In the genomic region with DNA sequence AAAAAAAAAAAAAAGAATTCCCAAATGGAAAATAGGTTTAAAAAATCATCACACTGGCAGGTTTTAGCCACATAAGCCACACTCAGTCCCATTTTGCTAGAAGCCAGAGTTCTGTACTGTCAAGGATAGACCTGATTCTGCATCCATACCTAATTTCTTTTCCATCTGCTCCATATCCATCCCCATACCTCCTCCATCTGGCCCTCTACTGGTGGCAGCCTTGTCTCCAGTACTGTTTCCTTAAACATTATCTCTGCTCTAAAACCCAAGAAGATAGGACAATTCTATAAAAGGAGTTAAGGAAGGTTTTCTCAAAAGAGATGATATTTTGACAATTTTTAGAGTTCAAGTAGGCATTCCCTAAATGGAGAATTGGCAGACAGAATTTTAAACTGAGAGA, we compare ENCODE assay signal across 18 cellular contexts. TPM values are rescaled to one million over a fixed set of nuclear protein-coding genes. Genes with fewer than 3 reads are reported as not detected.
A peak's percentile ranks its signal among the peaks of the same experiment; 100 is the strongest.
DNase-seq lines count a peak whose midpoint lies in the region; ATAC-seq and TF ChIP-seq lines count a peak whose summit lies in the region.
"Had no signal": no experiment of that assay in that cellular context is flagged by ENCODE, and none has a peak within 500 bp of the region (broad histone marks: within the 10 kb centered on the region; RNA-seq: fewer than 3 reads in every experiment).

No MANE protein-coding gene starts in this region.

- no peak overlapping the region for H3K27ac ChIP-seq in A673 (ENCODE audit: low read depth, low read length, poor library complexity, severe bottlenecking)
- H3K27ac ChIP-seq in RWPE2 (ENCODE audit: poor library complexity, severe bottlenecking): no peak overlapping the region
- H3K27ac ChIP-seq in left ventricle myocardium inferior (replicated peaks): no peak overlapping the region
- H3K27ac ChIP-seq: esophagus muscularis mucosa, pancreas had no signal

- BruUV-seq in A673 (replicated peaks; lab: Mats Ljungman, UMichigan): no TSS peak

- no peak overlapping the region for H3K4me3 Mint-ChIP-seq in T-helper 2 cell treated with Interferon-gamma antibody and Interleukin-4, amounts not matched to agents 5 μg/mL and 100 μg/mL, for 36 hours
- H3K4me3 Mint-ChIP-seq: B cell had no signal

- peak; percentile 38; the same call in 1 of the 2 replicates for TF ChIP-seq CTCF in A673 (conservative IDR thresholded peaks at IDR 0.05; ENCODE audit: low read depth, low read length)
- peak; percentile 31 for TF ChIP-seq CTCF in RWPE2 (IDR thresholded peaks at IDR 0.05; ENCODE audit: poor library complexity, severe bottlenecking)
- TF ChIP-seq CTCF in fibroblast of mammary gland (conservative IDR thresholded peaks at IDR 0.05; ENCODE audit: control insufficient read depth, insufficient read depth, low read depth, low read length): peak; percentile 30
- TF ChIP-seq CTCF in left ventricle myocardium inferior (IDR thresholded peaks at IDR 0.05; ENCODE audit: borderline replicate concordance): no peak

- intact Hi-C loops in A673 (cut with micrococcal nuclease; ENCODE audit: unreplicated experiment): no loop called here
- intact Hi-C loops in left ventricle myocardium inferior (cut with micrococcal nuclease): no loop called here

- no peaks in the 10 kb centered on the region for H3K27me3 ChIP-seq in A673 (replicated peaks; ENCODE audit: insufficient read depth, low read depth, low read length, poor library complexity)
- H3K27me3 ChIP-seq in RWPE2 (ENCODE audit: insufficient read depth, poor library complexity, severe bottlenecking): peaks cover 9% of the 10 kb centered on the region
- H3K27me3 ChIP-seq in left ventricle myocardium inferior (ENCODE audit: low read depth): peaks cover 9% of the 10 kb centered on the region
- H3K27me3 ChIP-seq: esophagus muscularis mucosa, pancreas had no signal

- H3K4me1 ChIP-seq in A673 (ENCODE audit: insufficient read depth, low read length, poor library complexity, severe bottlenecking): no peaks in the 10 kb centered on the region
- no peaks in the 10 kb centered on the region for H3K4me1 ChIP-seq in RWPE2 (ENCODE audit: insufficient read depth, poor library complexity, severe bottlenecking)
- H3K4me1 ChIP-seq in left ventricle myocardium inferior: no peaks in the 10 kb centered on the region
- H3K4me1 ChIP-seq: esophagus muscularis mucosa, pancreas had no signal

- ATAC-seq in RWPE2 (ENCODE audit: low read depth) (peak; percentile 49; the same call in 1 of the 3 replicates), GM19324 (IDR thresholded peaks at IDR 0.05; ENCODE audit: low FRiP score, unreplicated experiment) (no peak)
- ATAC-seq: K562, left colon, pancreas, Right ventricle myocardium inferior had no signal

- H3K27me3 Mint-ChIP-seq in T-helper 2 cell treated with Interferon-gamma antibody and Interleukin-4, amounts not matched to agents 5 μg/mL and 100 μg/mL, for 36 hours (ENCODE audit: low read depth): peaks cover 13% of the 10 kb centered on the region

- H3K4me1 Mint-ChIP-seq in T-helper 2 cell treated with Interferon-gamma antibody and Interleukin-4, amounts not matched to agents 5 μg/mL and 100 μg/mL, for 36 hours (ENCODE audit: low read depth): peaks cover 5% of the 10 kb centered on the region
- H3K4me1 Mint-ChIP-seq: B cell had no signal

- CTCF ChIA-PET in A673 (lab: Charles Lee): no interaction called here

- no peak overlapping the region for H3K27ac Mint-ChIP-seq in T-helper 2 cell treated with Interferon-gamma antibody and Interleukin-4, amounts not matched to agents 5 μg/mL and 100 μg/mL, for 36 hours
- H3K27ac Mint-ChIP-seq: B cell had no signal

- H3K9me3 Mint-ChIP-seq in T-helper 2 cell treated with Interferon-gamma antibody and Interleukin-4, amounts not matched to agents 5 μg/mL and 100 μg/mL, for 36 hours: no peaks in the 10 kb centered on the region

- H3K4me3 ChIP-seq in A673 (ENCODE audit: low read depth, low read length, poor library complexity, severe bottlenecking) (no peak overlapping the region), RWPE2 (ENCODE audit: severe bottlenecking) (no peak overlapping the region), fibroblast of mammary gland (ENCODE audit: control insufficient read depth, low read depth, low read length) (no peak overlapping the region), left ventricle myocardium inferior (no peak overlapping the region)
- H3K4me3 ChIP-seq: esophagus muscularis mucosa, K562, pancreas had no signal

- no peaks in the 10 kb centered on the region for H3K36me3 ChIP-seq in A673 (ENCODE audit: insufficient read depth, low read length, poor library complexity, severe bottlenecking)
- no peaks in the 10 kb centered on the region for H3K36me3 ChIP-seq in RWPE2 (ENCODE audit: low read depth)
- H3K36me3 ChIP-seq in left ventricle myocardium inferior: no peaks in the 10 kb centered on the region
- H3K36me3 ChIP-seq: esophagus muscularis mucosa, pancreas had no signal

- H3K9me3 ChIP-seq in A673 (ENCODE audit: low read depth, low read length, poor library complexity, severe bottlenecking) (no peaks in the 10 kb centered on the region), RWPE2 (ENCODE audit: severe bottlenecking) (no peaks in the 10 kb centered on the region), left ventricle myocardium inferior (replicated peaks) (no peaks in the 10 kb centered on the region)
- H3K9me3 ChIP-seq: esophagus muscularis mucosa, pancreas had no signal

- DNase-seq in A673 (ENCODE audit: low spot score) (peak; percentile 24), ELR (ENCODE audit: low read depth) (peak; percentile 33), RWPE2 (ENCODE audit: low spot score) (no peak), fibroblast of mammary gland (ENCODE audit: low read depth) (no peak), kidney tubule cell (ENCODE audit: low spot score) (no peak), left ventricle myocardium inferior (no peak)
- DNase-seq in T-helper 2 cell treated with Interferon-gamma antibody and Interleukin-4, amounts not matched to agents 5 μg/mL and 100 μg/mL, for 36 hours (ENCODE audit: low spot score): no peak
- DNase-seq: activated naive CD4-positive, alpha-beta T cell treated with Interleukin-2 at 50 U/mL for 16 hours; dermis blood vessel endothelial cell; DMS153; left colon; NCI-H1105 treated with DMSO at 0.1 percent for 48 hours; pancreas had no signal

- POLR2A ChIA-PET in A673 (lab: Charles Lee; ENCODE audit: low non-redundant PET): no interaction called here

- H3K36me3 Mint-ChIP-seq in T-helper 2 cell treated with Interferon-gamma antibody and Interleukin-4, amounts not matched to agents 5 μg/mL and 100 μg/mL, for 36 hours (ENCODE audit: low read depth): no peaks in the 10 kb centered on the region

RNA-seq across cellular contexts. Expression of a gene that starts 26.0 kb away (rescaled TPM):
- total RNA-seq in A673 (2021): 16.8 and 21.1 TPM in 2 replicates
- 16.7 TPM for total RNA-seq in left ventricle myocardium inferior

Comparison
In these comparisons a context has a peak if more than half of its experiments do, and no peak if none do; other contexts are left out.
1. DNase-seq: peak in A673 (single experiment) and ELR (single experiment); none in RWPE2 (single experiment), fibroblast of mammary gland (single experiment), kidney tubule cell (single experiment), T-helper 2 cell treated with Interferon-gamma antibody and Interleukin-4, amounts not matched to agents 5 μg/mL and 100 μg/mL, for 36 hours (single experiment) and left ventricle myocardium inferior (single experiment).